In genomic region chr3:81839504-81840094, GRCh38 we compare ENCODE assay signal across 22 cellular contexts.
DNase-seq lines count a peak whose midpoint lies in the region; ATAC-seq, FAIRE-seq and TF ChIP-seq lines count a peak whose summit lies in the region.
"Had no signal": no experiment of that assay in that cellular context is flagged by ENCODE, and none has a peak within 500 bp of the region (broad histone marks: within the 10 kb centered on the region; RNA-seq: fewer than 3 reads in every experiment).

No MANE protein-coding gene starts in this region.

- no peaks in the 10 kb centered on the region for H3F3A ChIP-seq in Loucy (ENCODE audit: low read depth)

- H3K79me2 ChIP-seq in Loucy (ENCODE audit: insufficient read depth, low read length), result no peaks in the 10 kb centered on the region

- H3K4me3 ChIP-seq in Loucy (ENCODE audit: low read length, poor library complexity, severe bottlenecking), result peak overlapping the region; percentile 50
- H3K4me3 ChIP-seq in gastrocnemius medialis, result no peak overlapping the region
- no peak overlapping the region for H3K4me3 ChIP-seq in HAP-1
- H3K4me3 ChIP-seq: SJCRH30 had no signal

- peak overlapping the region; percentile 13 for H3K9ac ChIP-seq in Loucy (ENCODE audit: low read depth, low read length, poor library complexity, severe bottlenecking)

- H3K27me3 ChIP-seq in Loucy (ENCODE audit: insufficient read depth, low read length, poor library complexity, severe bottlenecking) (no peaks in the 10 kb centered on the region), gastrocnemius medialis (no peaks in the 10 kb centered on the region), HAP-1 (ENCODE audit: low read depth) (no peaks in the 10 kb centered on the region; the same call in 1 of the 2 replicates)
- H3K27me3 ChIP-seq: SJCRH30 had no signal

- intact Hi-C loops in Right ventricle myocardium superior (cut with DNase I) (no loop called here), left cardiac atrium (cut with DNase I) (no loop called here), gastrocnemius medialis (cut with DNase I; ENCODE audit: low total_unique reads) (no loop called here)

- H3K9me3 Mint-ChIP-seq in chondrocyte (ENCODE audit: low read depth), result no peaks in the 10 kb centered on the region
- H3K9me3 Mint-ChIP-seq: CD8-positive, alpha-beta memory T cell; IgD-negative memory B cell had no signal

- no peak for TF ChIP-seq POLR2A in gastrocnemius medialis (IDR thresholded peaks at IDR 0.05)
- TF ChIP-seq POLR2A in GM12892 (IDR thresholded peaks at IDR 0.05; ENCODE audit: low read depth, low read length), result no peak

- FAIRE-seq in GM12892 (lab: Jason Lieb, UNC), result no peak
- FAIRE-seq: H1 had no signal

- H3K4me1 ChIP-seq in Loucy (ENCODE audit: insufficient read depth, low read length, poor library complexity, severe bottlenecking) (peaks cover 48% of the 10 kb centered on the region), gastrocnemius medialis (peaks cover 26 to 27% of the 10 kb centered on the region in 2 donors), HAP-1 (no peaks in the 10 kb centered on the region)
- H3K4me1 ChIP-seq: SJCRH30 had no signal

- no peak overlapping the region for H3K27ac Mint-ChIP-seq in chondrocyte (ENCODE audit: unreplicated experiment)
- H3K27ac Mint-ChIP-seq: CD8-positive, alpha-beta memory T cell; IgD-negative memory B cell had no signal

- DNase-seq in Right ventricle myocardium superior, result no peak
- no peak for DNase-seq in left cardiac atrium
- peak; percentile 21 for DNase-seq in left kidney (ENCODE audit: low read depth, low spot score)
- DNase-seq in gastrocnemius medialis, result no peak
- DNase-seq in GM12892 (ENCODE audit: insufficient read length), result no peak
- no peak for DNase-seq in HAP-1 (ENCODE audit: low spot score in 2 of 2)
- no peak for DNase-seq in chondrocyte (ENCODE audit: low spot score)
- DNase-seq: 8988T; AML-193; C1 segment of cervical spinal cord; CD8-positive, alpha-beta memory T cell; GDM1; NCI-H1417; NCI-H187; NCI-H226; NCI-H510A treated with DMSO at 0.1 percent for 48 hours; NCI-H748 treated with DMSO at 0.1 percent for 48 hours; SJCRH30 had no signal

- H2AFZ ChIP-seq in Loucy (ENCODE audit: low read length), result peak overlapping the region; percentile 58

- no peaks in the 10 kb centered on the region for H3K9me2 ChIP-seq in Loucy (replicated peaks; ENCODE audit: low read depth, low read length)

- no peaks in the 10 kb centered on the region for H3K27me3 Mint-ChIP-seq in chondrocyte (ENCODE audit: low read depth)

- H3K4me1 Mint-ChIP-seq in chondrocyte (ENCODE audit: low read depth), result peaks cover 22% of the 10 kb centered on the region
- H3K4me1 Mint-ChIP-seq: CD8-positive, alpha-beta memory T cell had no signal

- no peaks in the 10 kb centered on the region for H4K20me1 ChIP-seq in Loucy (ENCODE audit: insufficient read depth, low read length, poor library complexity, severe bottlenecking)

- peak overlapping the region; percentile 64 for H3K4me2 ChIP-seq in Loucy (ENCODE audit: low read depth, low read length, poor library complexity, severe bottlenecking)

- in situ Hi-C loops in gastrocnemius medialis (cut with MboI; ENCODE audit: low sequenced_read_pairs in 4 of 4) (no loop called here), HAP-1 (cut with MboI; ENCODE audit: low sequenced_read_pairs) (no loop called here)

- TF ChIP-seq CTCF in Loucy (conservative IDR thresholded peaks at IDR 0.05; ENCODE audit: low read length) (no peak), gastrocnemius medialis (IDR thresholded peaks at IDR 0.05 in 4 of 5, conservative IDR thresholded peaks at IDR 0.05 in 1 of 5) (no peak), chondrocyte (IDR thresholded peaks at IDR 0.05) (no peak)

- peak; percentile 51 for ATAC-seq in Right ventricle myocardium superior (ENCODE audit: poor library complexity)
- no peak for ATAC-seq in left cardiac atrium
- ATAC-seq in gastrocnemius medialis, result peak; percentile 27 to 53
- ATAC-seq: Panc1 had no signal

- H3K4me3 Mint-ChIP-seq in chondrocyte (ENCODE audit: unreplicated experiment), result no peak overlapping the region
- H3K4me3 Mint-ChIP-seq: CD8-positive, alpha-beta memory T cell; IgD-negative memory B cell had no signal

- H3K36me3 ChIP-seq in Loucy (ENCODE audit: insufficient read depth, low read length) (no peaks in the 10 kb centered on the region), gastrocnemius medialis (no peaks in the 10 kb centered on the region), HAP-1 (replicated peaks) (no peaks in the 10 kb centered on the region)
- H3K36me3 ChIP-seq: SJCRH30 had no signal

- peak overlapping the region in 3 of 4 donors; percentile 34 to 47 (median 40) for H3K27ac ChIP-seq in gastrocnemius medialis
- H3K27ac ChIP-seq: SJCRH30 had no signal

- no peaks in the 10 kb centered on the region for H3K36me3 Mint-ChIP-seq in chondrocyte (ENCODE audit: low read depth)
- H3K36me3 Mint-ChIP-seq: CD8-positive, alpha-beta memory T cell; IgD-negative memory B cell had no signal

- H3K9me3 ChIP-seq in Loucy (ENCODE audit: insufficient read depth, low read depth, low read length) (no peaks in the 10 kb centered on the region), gastrocnemius medialis (no peaks in the 10 kb centered on the region), HAP-1 (no peaks in the 10 kb centered on the region)
- H3K9me3 ChIP-seq: SJCRH30 had no signal

Comparison
In these comparisons a context has a peak if more than half of its experiments do, and no peak if none do; other contexts are left out.
1. ATAC-seq: peak in Right ventricle myocardium superior (single experiment) and gastrocnemius medialis (2 of 2); none in left cardiac atrium (0 of 2).